ENCODE assay signal across 21 cellular contexts in the genomic region with DNA sequence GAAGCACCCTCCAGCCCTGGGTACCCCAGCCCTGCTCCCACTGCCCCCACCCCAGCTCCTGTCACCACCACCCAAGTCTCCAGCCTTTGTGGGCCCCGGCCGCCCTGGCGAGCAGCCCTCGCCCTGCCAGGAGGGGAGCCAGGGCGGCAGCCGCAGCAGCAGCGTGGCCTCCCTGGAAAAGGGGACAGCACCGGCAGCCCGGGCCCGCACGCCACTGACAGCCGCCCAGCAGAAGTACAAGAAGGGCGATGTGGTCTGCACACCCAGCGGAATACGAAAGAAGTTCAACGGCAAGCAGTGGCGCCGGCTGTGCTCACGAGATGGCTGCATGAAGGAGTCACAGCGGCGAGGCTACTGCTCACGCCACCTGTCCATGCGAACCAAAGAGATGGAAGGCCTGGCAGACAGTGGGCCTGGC. TPM values are rescaled to one million over a fixed set of nuclear protein-coding genes. Genes with fewer than 3 reads are reported as not detected.
"Had no signal": no experiment of that assay in that cellular context is flagged by ENCODE, and none has a peak within 500 bp of the region (broad histone marks: within the 10 kb centered on the region; RNA-seq: fewer than 3 reads in every experiment).

No MANE protein-coding gene starts in this region.

- H3K9me3 Mint-ChIP-seq: activated naive CD8-positive, alpha-beta T cell treated with anti-CD3 and anti-CD28 coated beads for 36 hours; naive thymus-derived CD8-positive, alpha-beta T cell; T-cell; WTC11 had no signal

- H3K9me3 ChIP-seq: body of pancreas, colonic mucosa, gastroesophageal sphincter, heart left ventricle, tibial artery had no signal

- H3K9ac ChIP-seq: parathyroid adenoma had no signal

- H3K4me3 ChIP-seq: body of pancreas, colonic mucosa, gastroesophageal sphincter, heart left ventricle, tibial artery had no signal

- H3K36me3 ChIP-seq: colonic mucosa had no signal

- ATAC-seq: activated CD4-positive, alpha-beta T cell treated with anti-CD3 and anti-CD28 coated beads for 36 hours; body of pancreas; esophagus mucosa; gastroesophageal sphincter; heart left ventricle; left ventricle myocardium superior; naive thymus-derived CD8-positive, alpha-beta T cell; SK-N-SH treated with all-trans-retinoic acid at 6 μM for 48 hours; T-cell; WTC11 had no signal

- H3K27me3 Mint-ChIP-seq: activated CD4-positive, alpha-beta T cell treated with anti-CD3 and anti-CD28 coated beads for 36 hours; activated naive CD8-positive, alpha-beta T cell treated with anti-CD3 and anti-CD28 coated beads for 36 hours; naive thymus-derived CD8-positive, alpha-beta T cell; T-cell had no signal

- H3K27ac Mint-ChIP-seq: activated CD4-positive, alpha-beta T cell treated with anti-CD3 and anti-CD28 coated beads for 36 hours; activated naive CD8-positive, alpha-beta T cell treated with anti-CD3 and anti-CD28 coated beads for 36 hours; T-cell; WTC11 had no signal

- H2AFZ ChIP-seq: parathyroid adenoma had no signal

- H3K4me3 Mint-ChIP-seq: activated CD4-positive, alpha-beta T cell treated with anti-CD3 and anti-CD28 coated beads for 36 hours; activated naive CD8-positive, alpha-beta T cell treated with anti-CD3 and anti-CD28 coated beads for 36 hours; naive thymus-derived CD8-positive, alpha-beta T cell; T-cell; WTC11 had no signal

- H3K27ac ChIP-seq: body of pancreas, colonic mucosa, heart left ventricle, parathyroid adenoma had no signal

- H3K27me3 ChIP-seq: body of pancreas, colonic mucosa, gastroesophageal sphincter, heart left ventricle, tibial artery had no signal

- DNase-seq: activated CD4-positive, alpha-beta T cell treated with anti-CD3 and anti-CD28 coated beads for 36 hours; activated CD4-positive, alpha-beta T cell treated with anti-CD3 and anti-CD28 coated beads, Interleukin-2, amount 50 U/mL, for 48 hours; activated naive CD8-positive, alpha-beta T cell treated with anti-CD3 and anti-CD28 coated beads for 36 hours; body of pancreas; central memory CD4-positive, alpha-beta T cell; colonic mucosa; effector CD8-positive, alpha-beta T cell; kidney glomerular epithelial cell; left ventricle myocardium superior; mesenchymal stem cell; naive thymus-derived CD8-positive, alpha-beta T cell; stimulated activated CD8-positive, alpha-beta memory T cell treated with anti-CD3 and anti-CD28 coated beads, Interleukin-4, amount 100 ng/mL, for 48 hours; stimulated activated naive CD4-positive, alpha-beta T cell; T-cell had no signal

RNA-seq across cellular contexts. Expression of a gene that starts 28.9 kb away (rescaled TPM):
- total RNA-seq: left ventricle myocardium superior had no signal
